ENCODE assay signal across 1 cellular context in the genomic region with DNA sequence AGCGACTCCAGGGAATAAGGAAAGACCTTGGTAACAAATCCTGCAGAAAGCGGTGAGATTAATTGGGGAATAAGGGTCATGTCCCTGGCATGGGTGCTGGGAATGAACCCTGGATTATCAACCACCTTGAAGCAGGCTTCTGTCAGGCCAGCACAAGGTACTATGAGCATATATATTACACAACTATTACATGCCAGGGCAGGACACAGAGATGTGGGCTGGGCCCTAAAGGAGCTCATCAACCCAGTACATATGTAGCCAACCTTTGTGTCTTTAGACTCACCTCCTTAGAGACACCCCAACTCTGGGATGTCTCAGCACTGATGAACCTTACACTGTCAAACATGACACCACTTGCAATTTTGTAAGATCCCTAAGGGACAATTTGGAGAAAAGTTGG.
TF ChIP-seq lines count a peak whose summit lies in the region.

No MANE protein-coding gene starts in this region.

TF ChIP-seq in K562, 482 proteins besides CTCF, POLR2A, EP300 and RAD21:
- TF ChIP-seq MTF1 (CRISPR knock-in tag; IDR thresholded peaks at IDR 0.05; ENCODE audit: borderline replicate concordance) (no peak), RBM14 (IDR thresholded peaks at IDR 0.05; ENCODE audit: borderline replicate concordance, insufficient read depth, low read depth, low read length) (no peak), SRSF7 (optimal IDR thresholded peaks at IDR 0.05; ENCODE audit: low read depth, low read length) (no peak), ZFX (CRISPR knock-in tag; IDR thresholded peaks at IDR 0.05) (no peak), NR2F6 (CRISPR knock-in tag; IDR thresholded peaks at IDR 0.05) (no peak), SIN3B (IDR thresholded peaks at IDR 0.05; ENCODE audit: low read depth) (no peak), CAMTA2 (CRISPR knock-in tag; conservative IDR thresholded peaks at IDR 0.05) (no peak), TFAM (CRISPR knock-in tag; conservative IDR thresholded peaks at IDR 0.05) (no peak)
- TF ChIP-seq, protein P1, sequence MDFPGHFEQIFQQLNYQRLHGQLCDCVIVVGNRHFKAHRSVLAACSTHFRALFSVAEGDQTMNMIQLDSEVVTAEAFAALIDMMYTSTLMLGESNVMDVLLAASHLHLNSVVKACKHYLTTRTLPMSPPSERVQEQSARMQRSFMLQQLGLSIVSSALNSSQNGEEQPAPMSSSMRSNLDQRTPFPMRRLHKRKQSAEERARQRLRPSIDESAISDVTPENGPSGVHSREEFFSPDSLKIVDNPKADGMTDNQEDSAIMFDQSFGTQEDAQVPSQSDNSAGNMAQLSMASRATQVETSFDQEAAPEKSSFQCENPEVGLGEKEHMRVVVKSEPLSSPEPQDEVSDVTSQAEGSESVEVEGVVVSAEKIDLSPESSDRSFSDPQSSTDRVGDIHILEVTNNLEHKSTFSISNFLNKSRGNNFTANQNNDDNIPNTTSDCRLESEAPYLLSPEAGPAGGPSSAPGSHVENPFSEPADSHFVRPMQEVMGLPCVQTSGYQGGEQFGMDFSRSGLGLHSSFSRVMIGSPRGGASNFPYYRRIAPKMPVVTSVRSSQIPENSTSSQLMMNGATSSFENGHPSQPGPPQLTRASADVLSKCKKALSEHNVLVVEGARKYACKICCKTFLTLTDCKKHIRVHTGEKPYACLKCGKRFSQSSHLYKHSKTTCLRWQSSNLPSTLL (IDR thresholded peaks at IDR 0.05): no peak
- TF ChIP-seq, protein P2, sequence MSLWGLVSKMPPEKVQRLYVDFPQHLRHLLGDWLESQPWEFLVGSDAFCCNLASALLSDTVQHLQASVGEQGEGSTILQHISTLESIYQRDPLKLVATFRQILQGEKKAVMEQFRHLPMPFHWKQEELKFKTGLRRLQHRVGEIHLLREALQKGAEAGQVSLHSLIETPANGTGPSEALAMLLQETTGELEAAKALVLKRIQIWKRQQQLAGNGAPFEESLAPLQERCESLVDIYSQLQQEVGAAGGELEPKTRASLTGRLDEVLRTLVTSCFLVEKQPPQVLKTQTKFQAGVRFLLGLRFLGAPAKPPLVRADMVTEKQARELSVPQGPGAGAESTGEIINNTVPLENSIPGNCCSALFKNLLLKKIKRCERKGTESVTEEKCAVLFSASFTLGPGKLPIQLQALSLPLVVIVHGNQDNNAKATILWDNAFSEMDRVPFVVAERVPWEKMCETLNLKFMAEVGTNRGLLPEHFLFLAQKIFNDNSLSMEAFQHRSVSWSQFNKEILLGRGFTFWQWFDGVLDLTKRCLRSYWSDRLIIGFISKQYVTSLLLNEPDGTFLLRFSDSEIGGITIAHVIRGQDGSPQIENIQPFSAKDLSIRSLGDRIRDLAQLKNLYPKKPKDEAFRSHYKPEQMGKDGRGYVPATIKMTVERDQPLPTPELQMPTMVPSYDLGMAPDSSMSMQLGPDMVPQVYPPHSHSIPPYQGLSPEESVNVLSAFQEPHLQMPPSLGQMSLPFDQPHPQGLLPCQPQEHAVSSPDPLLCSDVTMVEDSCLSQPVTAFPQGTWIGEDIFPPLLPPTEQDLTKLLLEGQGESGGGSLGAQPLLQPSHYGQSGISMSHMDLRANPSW (CRISPR knock-in tag; IDR thresholded peaks at IDR 0.05): no peak
- TF ChIP-seq, protein P3, sequence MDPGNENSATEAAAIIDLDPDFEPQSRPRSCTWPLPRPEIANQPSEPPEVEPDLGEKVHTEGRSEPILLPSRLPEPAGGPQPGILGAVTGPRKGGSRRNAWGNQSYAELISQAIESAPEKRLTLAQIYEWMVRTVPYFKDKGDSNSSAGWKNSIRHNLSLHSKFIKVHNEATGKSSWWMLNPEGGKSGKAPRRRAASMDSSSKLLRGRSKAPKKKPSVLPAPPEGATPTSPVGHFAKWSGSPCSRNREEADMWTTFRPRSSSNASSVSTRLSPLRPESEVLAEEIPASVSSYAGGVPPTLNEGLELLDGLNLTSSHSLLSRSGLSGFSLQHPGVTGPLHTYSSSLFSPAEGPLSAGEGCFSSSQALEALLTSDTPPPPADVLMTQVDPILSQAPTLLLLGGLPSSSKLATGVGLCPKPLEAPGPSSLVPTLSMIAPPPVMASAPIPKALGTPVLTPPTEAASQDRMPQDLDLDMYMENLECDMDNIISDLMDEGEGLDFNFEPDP (CRISPR knock-in tag; IDR thresholded peaks at IDR 0.05): no peak
